In the genomic region with DNA sequence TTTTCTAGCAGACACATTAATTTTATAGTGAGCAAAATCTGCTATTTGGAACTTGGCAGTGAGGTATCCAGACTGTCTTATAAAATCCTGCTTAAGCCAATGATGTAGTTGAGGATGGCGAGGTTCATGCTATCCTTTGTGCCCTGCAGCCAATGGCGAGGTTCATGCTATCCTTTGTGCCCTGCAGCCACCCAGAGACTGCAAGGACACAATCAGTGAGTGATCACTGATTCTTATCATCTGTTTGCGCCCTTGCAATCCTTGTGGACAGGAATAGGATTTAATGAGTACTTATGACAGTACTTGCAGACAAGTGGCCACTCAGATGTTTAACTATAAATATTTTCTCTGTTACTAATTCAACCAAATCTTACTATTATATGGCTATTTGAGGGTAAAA, we compare ENCODE assay signal across 22 cellular contexts.
"Had no signal": no experiment of that assay in that cellular context is flagged by ENCODE, and none has a peak within 500 bp of the region (broad histone marks: within the 10 kb centered on the region; RNA-seq: fewer than 3 reads in every experiment).

No MANE protein-coding gene starts in this region.

- H3K9me3 ChIP-seq: colonic mucosa, spleen, testis, upper lobe of left lung had no signal

- H3K27ac ChIP-seq: colonic mucosa, foreskin keratinocyte, hepatocyte, parathyroid adenoma, spleen, testis, upper lobe of left lung had no signal

- H3K27ac Mint-ChIP-seq: activated CD4-positive, alpha-beta T cell treated with anti-CD3 and anti-CD28 coated beads, Interleukin-2, amount 10 ng/mL, durations not matched to agents 24 days and 14 days; activated CD8-positive, alpha-beta T cell treated with anti-CD3 and anti-CD28 coated beads for 36 hours; activated naive CD8-positive, alpha-beta T cell treated with anti-CD3 and anti-CD28 coated beads, Interleukin-2, amount 10 ng/mL, durations not matched to agents 7 days and 5 days; activated T-helper 2 cell treated with anti-CD3 and anti-CD28 coated beads, Interferon-gamma antibody, Interleukin-2, Interleukin-4, amounts not matched to agents 10 μg/mL and 5 μg/mL and 100 μg/mL, durations not matched to agents 14 hours and 24 hours and 36 hours; mesothelial cell of epicardium; natural killer cell treated with Interleukin-12 subunit alpha and Interleukin-12 subunit beta and Interleukin-15 and Interleukin-18, amount 100 ng/mL, for 72 hours; stimulated activated memory B cell treated with anti-CD40 and anti-IgM and Interleukin-4, amounts not matched to agents 10 μg/mL and 1 μg/mL and 100 μg/mL, for 72 hours had no signal

- H3K79me2 ChIP-seq: parathyroid adenoma had no signal

- H3K27me3 ChIP-seq: colonic mucosa, foreskin keratinocyte, hepatocyte, spleen, testis, upper lobe of left lung had no signal

- H3K4me1 Mint-ChIP-seq: activated naive CD8-positive, alpha-beta T cell treated with anti-CD3 and anti-CD28 coated beads, Interleukin-2, amount 10 ng/mL, durations not matched to agents 7 days and 5 days; stimulated activated memory B cell treated with anti-CD40 and anti-IgM and Interleukin-4, amounts not matched to agents 10 μg/mL and 1 μg/mL and 100 μg/mL, for 72 hours had no signal

- H3K27me3 Mint-ChIP-seq: activated CD4-positive, alpha-beta T cell treated with anti-CD3 and anti-CD28 coated beads, Interleukin-2, amount 10 ng/mL, durations not matched to agents 24 days and 14 days; activated CD8-positive, alpha-beta T cell treated with anti-CD3 and anti-CD28 coated beads for 36 hours; activated naive CD8-positive, alpha-beta T cell treated with anti-CD3 and anti-CD28 coated beads, Interleukin-2, amount 10 ng/mL, durations not matched to agents 7 days and 5 days; central memory CD8-positive, alpha-beta T cell; natural killer cell treated with Interleukin-12 subunit alpha and Interleukin-12 subunit beta and Interleukin-15 and Interleukin-18, amount 100 ng/mL, for 72 hours; stimulated activated memory B cell treated with anti-CD40 and anti-IgM and Interleukin-4, amounts not matched to agents 10 μg/mL and 1 μg/mL and 100 μg/mL, for 72 hours had no signal

- DNase-seq: activated CD4-positive, alpha-beta T cell treated with anti-CD3 and anti-CD28 coated beads, Interleukin-2, amount 10 ng/mL, durations not matched to agents 24 days and 14 days; activated CD4-positive, CD25-positive, alpha-beta regulatory T cell; activated CD8-positive, alpha-beta T cell treated with anti-CD3 and anti-CD28 coated beads for 36 hours; activated naive CD4-positive, alpha-beta T cell treated with Interleukin-2 at 50 U/mL for 16 hours; activated naive CD8-positive, alpha-beta T cell treated with anti-CD3 and anti-CD28 coated beads, Interleukin-2, amount 10 ng/mL, durations not matched to agents 7 days and 5 days; activated T-cell treated with anti-CD3 and anti-CD28 coated beads, Interleukin-2, amount 50 U/mL, for 1 hour; anterior cingulate cortex; colonic mucosa; foreskin keratinocyte; spleen; stimulated activated CD4-positive, alpha-beta T cell treated with anti-CD3 and anti-CD28 coated beads, Interleukin-4, amount 100 ng/mL, for 4 hours; T-helper 9 cell; testis; upper lobe of left lung had no signal

- H3K36me3 ChIP-seq: colonic mucosa, upper lobe of left lung had no signal

- H3K36me3 Mint-ChIP-seq: activated naive CD8-positive, alpha-beta T cell treated with anti-CD3 and anti-CD28 coated beads, Interleukin-2, amount 10 ng/mL, durations not matched to agents 7 days and 5 days; mesothelial cell of epicardium; natural killer cell treated with Interleukin-12 subunit alpha and Interleukin-12 subunit beta and Interleukin-15 and Interleukin-18, amount 100 ng/mL, for 72 hours; stimulated activated memory B cell treated with anti-CD40 and anti-IgM and Interleukin-4, amounts not matched to agents 10 μg/mL and 1 μg/mL and 100 μg/mL, for 72 hours had no signal

- H3K4me1 ChIP-seq: colonic mucosa, foreskin keratinocyte, testis had no signal

- H3K4me3 ChIP-seq: colonic mucosa, hepatocyte, lung, spleen, testis, upper lobe of left lung had no signal

- H3K9ac ChIP-seq: parathyroid adenoma had no signal

- H3K4me2 ChIP-seq: hepatocyte had no signal

- H3K9me3 Mint-ChIP-seq: activated CD4-positive, alpha-beta T cell treated with anti-CD3 and anti-CD28 coated beads, Interleukin-2, amount 10 ng/mL, durations not matched to agents 24 days and 14 days; activated CD8-positive, alpha-beta T cell treated with anti-CD3 and anti-CD28 coated beads for 36 hours; activated naive CD8-positive, alpha-beta T cell treated with anti-CD3 and anti-CD28 coated beads, Interleukin-2, amount 10 ng/mL, durations not matched to agents 7 days and 5 days; activated T-helper 2 cell treated with anti-CD3 and anti-CD28 coated beads, Interferon-gamma antibody, Interleukin-2, Interleukin-4, amounts not matched to agents 10 μg/mL and 5 μg/mL and 100 μg/mL, durations not matched to agents 14 hours and 24 hours and 36 hours; central memory CD8-positive, alpha-beta T cell; mesothelial cell of epicardium; natural killer cell treated with Interleukin-12 subunit alpha and Interleukin-12 subunit beta and Interleukin-15 and Interleukin-18, amount 100 ng/mL, for 72 hours; stimulated activated memory B cell treated with anti-CD40 and anti-IgM and Interleukin-4, amounts not matched to agents 10 μg/mL and 1 μg/mL and 100 μg/mL, for 72 hours had no signal

- H3K4me3 Mint-ChIP-seq: activated CD4-positive, alpha-beta T cell treated with anti-CD3 and anti-CD28 coated beads, Interleukin-2, amount 10 ng/mL, durations not matched to agents 24 days and 14 days; activated CD8-positive, alpha-beta T cell treated with anti-CD3 and anti-CD28 coated beads for 36 hours; activated naive CD8-positive, alpha-beta T cell treated with anti-CD3 and anti-CD28 coated beads, Interleukin-2, amount 10 ng/mL, durations not matched to agents 7 days and 5 days; central memory CD8-positive, alpha-beta T cell; mesothelial cell of epicardium; natural killer cell treated with Interleukin-12 subunit alpha and Interleukin-12 subunit beta and Interleukin-15 and Interleukin-18, amount 100 ng/mL, for 72 hours; stimulated activated memory B cell treated with anti-CD40 and anti-IgM and Interleukin-4, amounts not matched to agents 10 μg/mL and 1 μg/mL and 100 μg/mL, for 72 hours had no signal

- ATAC-seq: activated CD8-positive, alpha-beta T cell treated with anti-CD3 and anti-CD28 coated beads for 36 hours; foreskin keratinocyte; natural killer cell treated with Interleukin-12 subunit alpha and Interleukin-12 subunit beta and Interleukin-15 and Interleukin-18, amount 100 ng/mL, for 72 hours; stimulated activated memory B cell treated with anti-CD40 and anti-IgM and Interleukin-4, amounts not matched to agents 10 μg/mL and 1 μg/mL and 100 μg/mL, for 72 hours had no signal
